In genomic region chr18:54149078-54149697, GRCh38 we compare ENCODE assay signal across 8 cellular contexts.
DNase-seq lines count a peak whose midpoint lies in the region; ATAC-seq, FAIRE-seq and TF ChIP-seq lines count a peak whose summit lies in the region.

No MANE protein-coding gene starts in this region.

- H3K9me3 ChIP-seq in A549, result no peaks in the 10 kb centered on the region

- CTCF ChIA-PET in A549 (lab: Yijun Ruan, JAX), result interaction anchor here (1.5 kb wide), 1 partner anchor 29 kb away, joined by 3 read pairs; no protein-coding TSS in a partner anchor

- no peak for FAIRE-seq in A549 (lab: Jason Lieb, UNC)

- H3K4me3 ChIP-seq in A549, result 0 out of 3 replicates have a peak overlapping the region, but pooled peaks have one; percentile 6

- TF ChIP-seq RAD21 in A549 (conservative IDR thresholded peaks at IDR 0.05 in 1 of 2, IDR thresholded peaks at IDR 0.05 in 1 of 2), result no peak

- WGBS in A549 (ENCODE audit: missing lambda C conversion rate), result 22% methylated on average over 3 of the region's 3 CpGs

- peak overlapping the region; percentile 61 to 75 for H3K27ac ChIP-seq in A549

- DNase-seq in A549 (ENCODE audit: low read depth in 1 of 2, low spot score in 1 of 2) (peak; percentile 46 to 51), fibroblast of the conjunctiva (ENCODE audit: low read depth) (peak; percentile 78), NCI-H526 (lab: John Stamatoyannopoulos, UW) (no peak), COLO668 (lab: John Stamatoyannopoulos, UW; ENCODE audit: unreplicated experiment) (no peak)
- peak; percentile 71 to 73 for DNase-seq in activated CD4-positive, alpha-beta T cell treated with anti-CD3 and anti-CD28 coated beads, Interleukin-2, amount 50 U/mL, for 48 hours
- peak; percentile 43 to 64 for DNase-seq in stimulated activated CD4-positive, alpha-beta T cell treated with anti-CD3 and anti-CD28 coated beads, Interleukin-4, amount 100 ng/mL, for 4 hours

- peaks cover 30% of the 10 kb centered on the region for H3K4me1 ChIP-seq in A549

- ATAC-seq in A549 (peak; percentile 86 to 88), GM19023 (IDR thresholded peaks at IDR 0.05; ENCODE audit: unreplicated experiment) (peak; percentile 45), HG03196 (IDR thresholded peaks at IDR 0.05; ENCODE audit: unreplicated experiment) (peak; percentile 55)

- no peak for TF ChIP-seq POLR2A in A549 (IDR thresholded peaks at IDR 0.05; ENCODE audit: low read length)

- H3K4me2 ChIP-seq in A549, result peak overlapping the region; percentile 73

- no peak for TF ChIP-seq EP300 in A549 (IDR thresholded peaks at IDR 0.05)

- POLR2A ChIA-PET in A549 (lab: Yijun Ruan, JAX), result interaction anchor here (0.6 kb wide), 1 partner anchor 10 kb away, joined by 5 read pairs; no protein-coding TSS in a partner anchor

- TF ChIP-seq CTCF in A549 (IDR thresholded peaks at IDR 0.05), result no peak

TF ChIP-seq in A549, 52 proteins besides CTCF, POLR2A, EP300 and RAD21 (continues in another document):
- TF ChIP-seq TFCP2L1 (CRISPR knock-in tag; IDR thresholded peaks at IDR 0.05) (no peak), REST (IDR thresholded peaks at IDR 0.05) (no peak), ESRRA (IDR thresholded peaks at IDR 0.05; ENCODE audit: borderline replicate concordance, low read length) (no peak), HDAC2 (IDR thresholded peaks at IDR 0.05) (no peak), KDM1A (IDR thresholded peaks at IDR 0.05; ENCODE audit: low read depth) (no peak), CHD4 (IDR thresholded peaks at IDR 0.05; ENCODE audit: borderline replicate concordance) (no peak), NPAS2 (CRISPR knock-in tag; IDR thresholded peaks at IDR 0.05; ENCODE audit: borderline replicate concordance) (no peak), CHD2 (IDR thresholded peaks at IDR 0.05; ENCODE audit: low read length, partially characterized antibody) (no peak), ZFP36 (IDR thresholded peaks at IDR 0.05; ENCODE audit: borderline replicate concordance, partially characterized antibody) (no peak), CBX2 (IDR thresholded peaks at IDR 0.05; ENCODE audit: borderline replicate concordance, low read depth) (no peak), EHMT2 (IDR thresholded peaks at IDR 0.05; ENCODE audit: low read depth) (no peak), JUN (IDR thresholded peaks at IDR 0.05) (no peak), MYC (IDR thresholded peaks at IDR 0.05; ENCODE audit: borderline replicate concordance, low read length) (no peak), ZC3H11A (IDR thresholded peaks at IDR 0.05) (no peak), HOXB5 (CRISPR knock-in tag; IDR thresholded peaks at IDR 0.05) (no peak), HOXB13 (CRISPR knock-in tag; IDR thresholded peaks at IDR 0.05; ENCODE audit: low read depth) (no peak), ATOH8 (CRISPR knock-in tag; IDR thresholded peaks at IDR 0.05; ENCODE audit: low read depth) (no peak), EHF (CRISPR knock-in tag; IDR thresholded peaks at IDR 0.05) (no peak), HEYL (CRISPR knock-in tag; IDR thresholded peaks at IDR 0.05) (no peak), GATA3 (IDR thresholded peaks at IDR 0.05; ENCODE audit: borderline replicate concordance) (peak; percentile 49; the same call in 1 of the 2 replicates), JUNB (IDR thresholded peaks at IDR 0.05) (peak; percentile 52), CBX8 (IDR thresholded peaks at IDR 0.05) (no peak), SREBF2 (IDR thresholded peaks at IDR 0.05) (no peak), MAFK (IDR thresholded peaks at IDR 0.05; ENCODE audit: partially characterized antibody) (peak; percentile 91), FOSL2 (IDR thresholded peaks at IDR 0.05) (peak; percentile 52; the same call in 1 of the 2 replicates), FOSL2 (CRISPR knock-in tag; IDR thresholded peaks at IDR 0.05) (peak; percentile 84), HOXA7 (CRISPR knock-in tag; IDR thresholded peaks at IDR 0.05) (no peak), RARB (CRISPR knock-in tag; IDR thresholded peaks at IDR 0.05) (no peak), SMC3 (IDR thresholded peaks at IDR 0.05) (no peak), PHF8 (IDR thresholded peaks at IDR 0.05; ENCODE audit: borderline replicate concordance, low read depth) (no peak)
- TF ChIP-seq, protein P1, sequence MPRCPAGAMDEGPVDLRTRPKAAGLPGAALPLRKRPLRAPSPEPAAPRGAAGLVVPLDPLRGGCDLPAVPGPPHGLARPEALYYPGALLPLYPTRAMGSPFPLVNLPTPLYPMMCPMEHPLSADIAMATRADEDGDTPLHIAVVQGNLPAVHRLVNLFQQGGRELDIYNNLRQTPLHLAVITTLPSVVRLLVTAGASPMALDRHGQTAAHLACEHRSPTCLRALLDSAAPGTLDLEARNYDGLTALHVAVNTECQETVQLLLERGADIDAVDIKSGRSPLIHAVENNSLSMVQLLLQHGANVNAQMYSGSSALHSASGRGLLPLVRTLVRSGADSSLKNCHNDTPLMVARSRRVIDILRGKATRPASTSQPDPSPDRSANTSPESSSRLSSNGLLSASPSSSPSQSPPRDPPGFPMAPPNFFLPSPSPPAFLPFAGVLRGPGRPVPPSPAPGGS (IDR thresholded peaks at IDR 0.05), result no peak
- TF ChIP-seq, protein P2, sequence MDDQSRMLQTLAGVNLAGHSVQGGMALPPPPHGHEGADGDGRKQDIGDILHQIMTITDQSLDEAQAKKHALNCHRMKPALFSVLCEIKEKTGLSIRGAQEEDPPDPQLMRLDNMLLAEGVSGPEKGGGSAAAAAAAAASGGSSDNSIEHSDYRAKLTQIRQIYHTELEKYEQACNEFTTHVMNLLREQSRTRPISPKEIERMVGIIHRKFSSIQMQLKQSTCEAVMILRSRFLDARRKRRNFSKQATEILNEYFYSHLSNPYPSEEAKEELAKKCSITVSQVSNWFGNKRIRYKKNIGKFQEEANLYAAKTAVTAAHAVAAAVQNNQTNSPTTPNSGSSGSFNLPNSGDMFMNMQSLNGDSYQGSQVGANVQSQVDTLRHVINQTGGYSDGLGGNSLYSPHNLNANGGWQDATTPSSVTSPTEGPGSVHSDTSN (IDR thresholded peaks at IDR 0.05), result no peak
- TF ChIP-seq, protein P3, sequence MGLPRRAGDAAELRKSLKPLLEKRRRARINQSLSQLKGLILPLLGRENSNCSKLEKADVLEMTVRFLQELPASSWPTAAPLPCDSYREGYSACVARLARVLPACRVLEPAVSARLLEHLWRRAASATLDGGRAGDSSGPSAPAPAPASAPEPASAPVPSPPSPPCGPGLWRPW (IDR thresholded peaks at IDR 0.05), result no peak
- TF ChIP-seq, protein P4, sequence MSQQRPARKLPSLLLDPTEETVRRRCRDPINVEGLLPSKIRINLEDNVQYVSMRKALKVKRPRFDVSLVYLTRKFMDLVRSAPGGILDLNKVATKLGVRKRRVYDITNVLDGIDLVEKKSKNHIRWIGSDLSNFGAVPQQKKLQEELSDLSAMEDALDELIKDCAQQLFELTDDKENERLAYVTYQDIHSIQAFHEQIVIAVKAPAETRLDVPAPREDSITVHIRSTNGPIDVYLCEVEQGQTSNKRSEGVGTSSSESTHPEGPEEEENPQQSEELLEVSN (IDR thresholded peaks at IDR 0.05; ENCODE audit: borderline replicate concordance, low read depth), result no peak
- TF ChIP-seq, protein P5, sequence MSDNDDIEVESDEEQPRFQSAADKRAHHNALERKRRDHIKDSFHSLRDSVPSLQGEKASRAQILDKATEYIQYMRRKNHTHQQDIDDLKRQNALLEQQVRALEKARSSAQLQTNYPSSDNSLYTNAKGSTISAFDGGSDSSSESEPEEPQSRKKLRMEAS (IDR thresholded peaks at IDR 0.05), result no peak
- TF ChIP-seq, protein P6, sequence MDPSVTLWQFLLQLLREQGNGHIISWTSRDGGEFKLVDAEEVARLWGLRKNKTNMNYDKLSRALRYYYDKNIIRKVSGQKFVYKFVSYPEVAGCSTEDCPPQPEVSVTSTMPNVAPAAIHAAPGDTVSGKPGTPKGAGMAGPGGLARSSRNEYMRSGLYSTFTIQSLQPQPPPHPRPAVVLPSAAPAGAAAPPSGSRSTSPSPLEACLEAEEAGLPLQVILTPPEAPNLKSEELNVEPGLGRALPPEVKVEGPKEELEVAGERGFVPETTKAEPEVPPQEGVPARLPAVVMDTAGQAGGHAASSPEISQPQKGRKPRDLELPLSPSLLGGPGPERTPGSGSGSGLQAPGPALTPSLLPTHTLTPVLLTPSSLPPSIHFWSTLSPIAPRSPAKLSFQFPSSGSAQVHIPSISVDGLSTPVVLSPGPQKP (IDR thresholded peaks at IDR 0.05; ENCODE audit: low read depth, low read length), result no peak

Comparison
In these comparisons a context has a peak if more than half of its experiments do, and no peak if none do; other contexts are left out.
1. DNase-seq: peak in A549 (2 of 2), activated CD4-positive, alpha-beta T cell treated with anti-CD3 and anti-CD28 coated beads, Interleukin-2, amount 50 U/mL, for 48 hours (2 of 2), fibroblast of the conjunctiva (single experiment) and stimulated activated CD4-positive, alpha-beta T cell treated with anti-CD3 and anti-CD28 coated beads, Interleukin-4, amount 100 ng/mL, for 4 hours (2 of 2); none in NCI-H526 (0 of 2) and COLO668 (single experiment).
2. Peak in every context shown above with its lines, with median percentiles within 50 percentile points of each other: ATAC-seq.